In the genomic region with DNA sequence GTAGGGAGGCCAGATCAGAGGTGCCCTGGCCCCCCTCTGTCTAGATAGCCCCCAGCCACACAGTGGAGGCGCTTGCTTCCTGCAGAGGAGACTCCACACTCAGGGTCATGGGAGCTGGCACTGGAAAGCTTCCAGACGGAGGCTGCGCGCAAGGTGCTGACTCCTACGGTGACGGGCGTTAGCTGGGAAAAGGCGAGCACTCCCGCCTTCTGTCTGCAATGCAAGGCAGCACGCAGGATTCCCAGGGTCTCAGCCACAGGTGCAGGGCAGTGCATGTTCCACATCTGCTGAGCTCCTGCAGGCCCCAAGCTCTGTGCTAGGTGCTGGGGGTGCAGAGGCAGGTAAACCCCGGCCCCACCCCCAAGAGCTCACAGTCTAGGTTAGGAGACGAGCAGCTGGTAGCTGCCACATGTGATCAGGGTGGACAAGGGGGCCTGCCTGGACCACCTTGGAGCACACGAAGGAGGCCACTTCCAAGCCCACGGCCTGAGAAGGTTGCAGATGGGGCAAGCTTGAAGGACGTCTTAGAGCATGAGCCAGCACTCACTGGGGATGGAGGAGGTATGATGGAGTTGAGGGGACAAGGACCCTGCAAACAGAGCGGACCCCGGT, we compare ENCODE assay signal across 10 cellular contexts.
"Had no signal": no experiment of that assay in that cellular context is flagged by ENCODE, and none has a peak within 500 bp of the region (broad histone marks: within the 10 kb centered on the region; RNA-seq: fewer than 3 reads in every experiment).

No MANE protein-coding gene starts in this region.

- H3K27ac ChIP-seq: ascending aorta, heart right ventricle, left lung, tibial artery had no signal

- DNase-seq: activated CD4-positive, alpha-beta T cell treated with anti-CD3 and anti-CD28 coated beads, Interleukin-2, amount 50 U/mL, for 4 hours; activated CD4-positive, CD25-positive, alpha-beta regulatory T cell; activated naive CD4-positive, alpha-beta T cell; activated T-cell treated with anti-CD3 and anti-CD28 coated beads, Interleukin-2, amount 50 U/mL, for 4 hours; heart right ventricle; small intestine had no signal

- H3K4me3 ChIP-seq: ascending aorta, heart right ventricle, left lung, tibial artery had no signal

- H3K4me1 Mint-ChIP-seq: memory B cell had no signal

- H3K36me3 Mint-ChIP-seq: memory B cell had no signal

- H3K9me3 ChIP-seq: ascending aorta, heart right ventricle, left lung, tibial artery had no signal

- H3K27me3 ChIP-seq: ascending aorta had no signal

- H3K4me1 ChIP-seq: ascending aorta, heart right ventricle, left lung, tibial artery had no signal

- H3K27ac Mint-ChIP-seq: memory B cell had no signal

- H3K9me3 Mint-ChIP-seq: activated T-cell treated with anti-CD3 and anti-CD28 coated beads, Interleukin-2, amount 50 U/mL, for 4 hours; memory B cell had no signal

- H3K4me3 Mint-ChIP-seq: activated T-cell treated with anti-CD3 and anti-CD28 coated beads, Interleukin-2, amount 50 U/mL, for 4 hours; memory B cell had no signal

- H3K36me3 ChIP-seq: ascending aorta, heart right ventricle, left lung, tibial artery had no signal

- ATAC-seq: activated T-cell treated with anti-CD3 and anti-CD28 coated beads, Interleukin-2, amount 50 U/mL, for 4 hours; heart right ventricle; left lung had no signal
